ENCODE assay signal across 8 cellular contexts in the genomic region with DNA sequence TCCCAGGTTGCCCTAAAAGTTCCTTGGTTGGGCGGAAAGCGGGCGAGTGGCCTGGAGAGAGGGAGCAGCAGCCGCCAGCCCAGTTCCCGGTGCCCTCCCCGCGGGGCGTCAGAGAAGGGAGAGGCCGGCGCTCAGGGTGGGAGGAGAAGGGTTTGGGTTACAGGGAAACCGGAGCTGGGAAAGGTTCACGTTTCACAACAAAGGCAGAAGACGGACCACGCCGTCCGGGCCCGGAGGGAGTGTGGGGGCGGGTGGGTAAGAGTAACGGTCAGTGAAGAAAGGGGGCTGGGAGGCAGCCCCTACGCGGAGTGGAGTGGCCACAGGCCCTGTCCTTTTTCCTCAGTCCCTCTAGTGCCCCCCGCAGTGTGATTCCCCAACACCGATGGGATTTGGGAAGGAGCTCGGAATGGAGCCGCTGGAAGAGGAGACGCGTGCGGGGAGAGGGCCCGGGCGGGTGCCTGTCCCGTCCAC. TPM values are rescaled to one million over a fixed set of nuclear protein-coding genes. Genes with fewer than 3 reads are reported as not detected.
DNase-seq lines count a peak whose midpoint lies in the region; ATAC-seq and TF ChIP-seq lines count a peak whose summit lies in the region.

No MANE protein-coding gene starts in this region.

- intact Hi-C loops in cardiac septum (cut with DNase I) (loop anchor here (2.0 kb wide), 1 partner anchor 37 kb away; a partner anchor contains a TSS), posterior vena cava (cut with DNase I) (no loop called here)

- peak; percentile 66 for DNase-seq in HT-29 (ENCODE audit: low spot score)
- peak; percentile 82 for DNase-seq in cardiac septum (ENCODE audit: low spot score)
- DNase-seq in posterior vena cava (ENCODE audit: low spot score): peak; percentile 93
- no peak for DNase-seq in inferior parietal cortex (ENCODE audit: extremely low spot score)
- DNase-seq in GM13977 (ENCODE audit: low spot score): no peak

- peaks cover 6% of the 10 kb centered on the region for H3K36me3 Mint-ChIP-seq in activated T-helper 17 cell treated with anti-CD3 and anti-CD28 coated beads, Interleukin-2, amount 50 U/mL, for 72 hours (ENCODE audit: low read depth)

- peak overlapping the region; percentile 69 to 83 (median 76) for H3K4me3 ChIP-seq in BLaER1 treated with 17β-estradiol and CSF1 and Interleukin-3, amounts not matched to agents 10 nM and 100 nM

- no peak for TF ChIP-seq CTCF in GM13977 (IDR thresholded peaks at IDR 0.05; ENCODE audit: extremely low read depth, insufficient read depth, missing control alignments)

- peaks cover 9 to 74% (median 62%) of the 10 kb centered on the region in 10 experiments for H3K4me1 ChIP-seq in BLaER1 treated with 17β-estradiol and CSF1 and Interleukin-3, amounts not matched to agents 10 nM and 100 nM

- H3K4me3 Mint-ChIP-seq in activated T-helper 17 cell treated with anti-CD3 and anti-CD28 coated beads, Interleukin-2, amount 50 U/mL, for 72 hours: peak overlapping the region; percentile 54

- H3K27me3 Mint-ChIP-seq in activated T-helper 17 cell treated with anti-CD3 and anti-CD28 coated beads, Interleukin-2, amount 50 U/mL, for 72 hours: no peaks in the 10 kb centered on the region

- peak overlapping the region in 7 of 11 experiments; percentile 76 to 85 (median 81); a peak in 12 of 22 replicates for H3K9ac ChIP-seq in BLaER1 treated with 17β-estradiol and CSF1 and Interleukin-3, amounts not matched to agents 10 nM and 100 nM

- no peak overlapping the region for H3K27ac Mint-ChIP-seq in activated T-helper 17 cell treated with anti-CD3 and anti-CD28 coated beads, Interleukin-2, amount 50 U/mL, for 72 hours

- peaks cover 14 to 38% (median 20%) of the 10 kb centered on the region in 11 experiments for H3K27me3 ChIP-seq in BLaER1 treated with 17β-estradiol and CSF1 and Interleukin-3, amounts not matched to agents 10 nM and 100 nM

- ATAC-seq in activated T-helper 17 cell treated with anti-CD3 and anti-CD28 coated beads, Interleukin-2, amount 50 U/mL, for 72 hours (replicated peaks): no peak
- no peak for ATAC-seq in GM18498 (IDR thresholded peaks at IDR 0.05; ENCODE audit: unreplicated experiment)

- H4K20me1 ChIP-seq in BLaER1 treated with 17β-estradiol and CSF1 and Interleukin-3, amounts not matched to agents 10 nM and 100 nM: peaks cover 16 to 57% (median 18%) of the 10 kb centered on the region in 11 experiments; a peak in 21 of 22 replicates

- no peaks in the 10 kb centered on the region for H3K9me3 ChIP-seq in BLaER1 treated with 17β-estradiol and CSF1 and Interleukin-3, amounts not matched to agents 10 nM and 100 nM (replicated peaks in 1 of 11)

- H3K9me3 Mint-ChIP-seq in activated T-helper 17 cell treated with anti-CD3 and anti-CD28 coated beads, Interleukin-2, amount 50 U/mL, for 72 hours: no peaks in the 10 kb centered on the region

- in situ Hi-C loops in GM13977 (cut with MboI; ENCODE audit: low pct_unique_long_range_greater_than_20kb, low sequenced_read_pairs, unreplicated experiment): no loop called here

- no peak overlapping the region for H3K27ac ChIP-seq in BLaER1 treated with 17β-estradiol and CSF1 and Interleukin-3, amounts not matched to agents 10 nM and 100 nM

- peaks cover 0 to 5% (median 0%) of the 10 kb centered on the region in 11 experiments; a peak in 2 of 22 replicates for H3K36me3 ChIP-seq in BLaER1 treated with 17β-estradiol and CSF1 and Interleukin-3, amounts not matched to agents 10 nM and 100 nM

- peak overlapping the region; percentile 87 to 100 (median 99) for H3K4me2 ChIP-seq in BLaER1 treated with 17β-estradiol and CSF1 and Interleukin-3, amounts not matched to agents 10 nM and 100 nM

- H3K4me1 Mint-ChIP-seq in activated T-helper 17 cell treated with anti-CD3 and anti-CD28 coated beads, Interleukin-2, amount 50 U/mL, for 72 hours: peaks cover 5% of the 10 kb centered on the region

RNA-seq across cellular contexts. Expression of a gene that starts 1.6 kb away (rescaled TPM):
- 26.8 and 28.6 TPM in 2 replicates for total RNA-seq in HT-29 (2014; rRNA removed; shearing (Covaris generic))
- total RNA-seq in activated T-helper 17 cell treated with anti-CD3 and anti-CD28 coated beads, Interleukin-2, amount 50 U/mL, for 72 hours: 1 to 10 TPM; 1.2 to 2.4 TPM
- total RNA-seq in cardiac septum: 20.7 TPM
- total RNA-seq in posterior vena cava: 10 to 100 TPM; 14.9 to 22.4 TPM

RNA-seq across cellular contexts. Expression of a gene that starts 14.8 kb away (rescaled TPM):
- 31.1 and 45.7 TPM in 2 replicates for total RNA-seq in HT-29 (2014; rRNA removed; shearing (Covaris generic))
- 10 to 100 TPM; 18.1 to 24.6 TPM for total RNA-seq in activated T-helper 17 cell treated with anti-CD3 and anti-CD28 coated beads, Interleukin-2, amount 50 U/mL, for 72 hours
- 441 TPM for total RNA-seq in cardiac septum
- 100 to 1,000 TPM; 218 to 281 TPM for total RNA-seq in posterior vena cava

RNA-seq across cellular contexts. Expression of a gene that starts 25.2 kb away (rescaled TPM):
- 102 and 108 TPM in 2 replicates for total RNA-seq in HT-29 (2014; rRNA removed; shearing (Covaris generic))
- 10 to 100 TPM; 33.1 to 38.9 TPM for total RNA-seq in activated T-helper 17 cell treated with anti-CD3 and anti-CD28 coated beads, Interleukin-2, amount 50 U/mL, for 72 hours
- 120 TPM for total RNA-seq in cardiac septum
- 10 to 100 TPM; 50.9 to 61.1 TPM for total RNA-seq in posterior vena cava

RNA-seq across cellular contexts. Expression of a gene that starts 34.2 kb away (rescaled TPM):
- not detected in 2 replicates for total RNA-seq in HT-29 (2014; rRNA removed; shearing (Covaris generic))
- total RNA-seq in activated T-helper 17 cell treated with anti-CD3 and anti-CD28 coated beads, Interleukin-2, amount 50 U/mL, for 72 hours: under 1 TPM in 1 of 2 donors, not detected in 1; 0.37 TPM
- total RNA-seq in cardiac septum (not detected), posterior vena cava (not detected)

RNA-seq across cellular contexts. Expression of a gene that starts 36.7 kb away (rescaled TPM):
- 44.4 and 57.6 TPM in 2 replicates for total RNA-seq in HT-29 (2014; rRNA removed; shearing (Covaris generic))
- total RNA-seq in activated T-helper 17 cell treated with anti-CD3 and anti-CD28 coated beads, Interleukin-2, amount 50 U/mL, for 72 hours: 10 to 100 TPM; 39.4 to 44.3 TPM
- 8.2 TPM for total RNA-seq in cardiac septum
- total RNA-seq in posterior vena cava: 10 to 100 TPM; 11.2 to 12.3 TPM

Comparison
In these comparisons a context has a peak if more than half of its experiments do, and no peak if none do; other contexts are left out.
1. DNase-seq: peak in HT-29 (single experiment), cardiac septum (single experiment) and posterior vena cava (single experiment); none in inferior parietal cortex (single experiment) and GM13977 (single experiment).